In genomic region chr19:41206926-41207750, GRCh38 we compare ENCODE assay signal across 13 cellular contexts. TPM values are rescaled to one million over a fixed set of nuclear protein-coding genes. Genes with fewer than 3 reads are reported as not detected.
DNase-seq lines count a peak whose midpoint lies in the region; ATAC-seq and TF ChIP-seq lines count a peak whose summit lies in the region.
"Had no signal": no experiment of that assay in that cellular context is flagged by ENCODE, and none has a peak within 500 bp of the region (broad histone marks: within the 10 kb centered on the region; RNA-seq: fewer than 3 reads in every experiment).

No MANE protein-coding gene starts in this region.

- no peaks in the 10 kb centered on the region for H3K27me3 ChIP-seq in upper lobe of left lung
- no peaks in the 10 kb centered on the region for H3K27me3 ChIP-seq in CD4-positive, alpha-beta memory T cell (ENCODE audit: insufficient read depth, low read length)
- no peaks in the 10 kb centered on the region for H3K27me3 ChIP-seq in prostate gland (replicated peaks; ENCODE audit: insufficient read depth)

- H3K4me3 ChIP-seq in upper lobe of left lung, result no peak overlapping the region
- H3K4me3 ChIP-seq in CD4-positive, alpha-beta memory T cell (ENCODE audit: low read length in 2 of 2), result no peak overlapping the region
- H3K4me3 ChIP-seq in prostate gland, result no peak overlapping the region
- H3K4me3 ChIP-seq: HAP-1 had no signal

- intact Hi-C loops in CD4-positive, alpha-beta memory T cell (cut with micrococcal nuclease), result no loop called here
- intact Hi-C loops in prostate gland (cut with DNase I), result no loop called here

- TF ChIP-seq POLR2A in upper lobe of left lung (IDR thresholded peaks at IDR 0.05) (no peak), prostate gland (IDR thresholded peaks at IDR 0.05) (no peak)

- H3K27ac Mint-ChIP-seq in T-helper 17 cell (peak overlapping the region; percentile 62), neural crest cell (ENCODE audit: unreplicated experiment) (peak overlapping the region; percentile 37)
- peak overlapping the region in 2 of 7 donors; percentile 76 to 78 for H3K27ac Mint-ChIP-seq in CD4-positive, alpha-beta memory T cell
- H3K27ac Mint-ChIP-seq: activated T-helper 2 cell treated with anti-CD3 and anti-CD28 coated beads, Interferon-gamma antibody, Interleukin-2, Interleukin-4, amounts not matched to agents 10 μg/mL and 5 μg/mL and 100 μg/mL, durations not matched to agents 14 hours and 24 hours and 36 hours had no signal

- TF ChIP-seq EP300 in upper lobe of left lung (IDR thresholded peaks at IDR 0.05), result no peak

- H3K4me1 Mint-ChIP-seq in T-helper 17 cell, result peaks cover 12% of the 10 kb centered on the region
- peaks cover 3% of the 10 kb centered on the region for H3K4me1 Mint-ChIP-seq in neural crest cell
- H3K4me1 Mint-ChIP-seq in CD4-positive, alpha-beta memory T cell, result peaks cover 3 to 11% (median 9%) of the 10 kb centered on the region in 4 donors

- H3K4me3 Mint-ChIP-seq in T-helper 17 cell, result no peak overlapping the region
- H3K4me3 Mint-ChIP-seq in neural crest cell, result no peak overlapping the region
- H3K4me3 Mint-ChIP-seq in CD4-positive, alpha-beta memory T cell, result no peak overlapping the region

- POLR2A ChIA-PET in CD4-positive, alpha-beta memory T cell (lab: Charles Lee; ENCODE audit: partially characterized antibody), result interaction anchor here (1.6 to 5.7 kb wide), 3 partner anchors 56 to 100 kb away, joined by 8 to 108 read pairs (median 99); partner anchors contain the start of genes CCDC97 and HNRNPUL1

- ATAC-seq in T-helper 17 cell, result no peak
- ATAC-seq in upper lobe of left lung (ENCODE audit: low FRiP score in 2 of 2), result peak; percentile 65 to 88
- ATAC-seq in GM19463 (IDR thresholded peaks at IDR 0.05; ENCODE audit: unreplicated experiment), result no peak

- CTCF ChIA-PET in CD4-positive, alpha-beta memory T cell (lab: Charles Lee; ENCODE audit: partially characterized antibody), result interaction anchor here (0.7 to 9.2 kb wide), 6 partner anchors 22 to 149 kb away, joined by 3 to 103 read pairs (median 4); partner anchors contain the start of genes CCDC97 and HNRNPUL1

- no peaks in the 10 kb centered on the region for H3K9me3 ChIP-seq in T-helper 17 cell (ENCODE audit: control insufficient read depth, low read length, poor library complexity, severe bottlenecking)
- H3K9me3 ChIP-seq in upper lobe of left lung, result no peaks in the 10 kb centered on the region
- H3K9me3 ChIP-seq in CD4-positive, alpha-beta memory T cell (ENCODE audit: control insufficient read depth in 1 of 2, low read length in 2 of 2), result no peaks in the 10 kb centered on the region
- H3K9me3 ChIP-seq in prostate gland, result no peaks in the 10 kb centered on the region
- H3K9me3 ChIP-seq: HAP-1 had no signal

- H3K27ac ChIP-seq in upper lobe of left lung, result peak overlapping the region in 3 of 4 donors; percentile 53 to 68 (median 64)
- no peak overlapping the region for H3K27ac ChIP-seq in CD4-positive, alpha-beta memory T cell (ENCODE audit: low read depth, low read length)
- H3K27ac ChIP-seq in prostate gland, result no peak overlapping the region

- 73 to 80% methylated on average over 25 to 26 of the region's 26 CpGs for WGBS in upper lobe of left lung, 2 donors
- WGBS in prostate gland, result 70% methylated on average over 25 of the region's 26 CpGs

- no peak for TF ChIP-seq CTCF in neural crest cell (conservative IDR thresholded peaks at IDR 0.05)
- TF ChIP-seq CTCF in upper lobe of left lung (IDR thresholded peaks at IDR 0.05), result no peak
- TF ChIP-seq CTCF in prostate gland (IDR thresholded peaks at IDR 0.05), result no peak

- H3K27me3 Mint-ChIP-seq in T-helper 17 cell (no peaks in the 10 kb centered on the region), neural crest cell (ENCODE audit: low read depth) (peaks cover 3% of the 10 kb centered on the region)
- peaks cover 0 to 3% of the 10 kb centered on the region in 2 donors for H3K27me3 Mint-ChIP-seq in CD4-positive, alpha-beta memory T cell

- H3K36me3 ChIP-seq in upper lobe of left lung (peaks cover 0 to 10% (median 0%) of the 10 kb centered on the region in 4 donors), prostate gland (no peaks in the 10 kb centered on the region)
- H3K36me3 ChIP-seq in CD4-positive, alpha-beta memory T cell (ENCODE audit: insufficient read depth, low read length), result no peaks in the 10 kb centered on the region

- H3K36me3 Mint-ChIP-seq in T-helper 17 cell (ENCODE audit: low read depth) (no peaks in the 10 kb centered on the region), neural crest cell (ENCODE audit: low read depth) (no peaks in the 10 kb centered on the region)
- H3K36me3 Mint-ChIP-seq in CD4-positive, alpha-beta memory T cell, result no peaks in the 10 kb centered on the region

- no peaks in the 10 kb centered on the region for H3K4me1 ChIP-seq in upper lobe of left lung
- no peaks in the 10 kb centered on the region for H3K4me1 ChIP-seq in CD4-positive, alpha-beta memory T cell (ENCODE audit: insufficient read depth, low read length)
- H3K4me1 ChIP-seq in prostate gland (replicated peaks), result no peaks in the 10 kb centered on the region
- H3K4me1 ChIP-seq: HAP-1 had no signal

- no peak for DNase-seq in T-helper 17 cell
- DNase-seq in fibroblast of peridontal ligament (ENCODE audit: extremely low read depth), result peak; percentile 44
- no peak for DNase-seq in neural crest cell (ENCODE audit: low read depth, low spot score)
- DNase-seq in upper lobe of left lung, result peak in 1 of 2 donors; percentile 36
- no peak for DNase-seq in mesenteric fat pad (ENCODE audit: low spot score)
- DNase-seq in CD4-positive, alpha-beta memory T cell, result no peak
- DNase-seq in prostate gland (ENCODE audit: low spot score), result no peak
- DNase-seq: activated CD4-positive, alpha-beta T cell treated with anti-CD3 and anti-CD28 coated beads for 1 hour; NCI-H187 had no signal

- H3K9me3 Mint-ChIP-seq in neural crest cell, result no peaks in the 10 kb centered on the region
- H3K9me3 Mint-ChIP-seq in CD4-positive, alpha-beta memory T cell, result no peaks in the 10 kb centered on the region
- H3K9me3 Mint-ChIP-seq: activated T-helper 2 cell treated with anti-CD3 and anti-CD28 coated beads, Interferon-gamma antibody, Interleukin-2, Interleukin-4, amounts not matched to agents 10 μg/mL and 5 μg/mL and 100 μg/mL, durations not matched to agents 14 hours and 24 hours and 36 hours had no signal

RNA-seq across cellular contexts. Expression of gene AXL, which starts 11.9 kb away (rescaled TPM):
- total RNA-seq in T-helper 17 cell (under 1 TPM; 0.22 to 0.44 TPM), neural crest cell (6.4 and 6.8 TPM in 2 replicates), upper lobe of left lung (10 to 100 TPM; 28.4 to 96.9 (median 71.7) TPM), mesenteric fat pad (61.1 TPM), prostate gland (100 to 1,000 TPM in 1 of 2 donors, 10 to 100 TPM in 1; 26.1 to 168 TPM)
- under 1 TPM in 1 of 2 experiments, not detected in 1; 0.32 TPM for total RNA-seq in CD4-positive, alpha-beta memory T cell
- polyA plus RNA-seq in CD4-positive, alpha-beta memory T cell, result under 1 TPM; 0.10 to 0.29 TPM

RNA-seq across cellular contexts. Expression of gene CYP2S1, which starts 14.1 kb away (rescaled TPM):
- total RNA-seq in T-helper 17 cell (1 to 10 TPM in 1 of 2 donors, under 1 TPM in 1; 0.75 to 1.1 TPM), neural crest cell (0.39 TPM in 1 of 2 replicates, not detected in the other), upper lobe of left lung (10 to 100 TPM in 4 of 6 donors, 1 to 10 TPM in 2; 5.2 to 40.6 (median 20.1) TPM), mesenteric fat pad (2.2 TPM), prostate gland (1 to 10 TPM; 1.1 to 4.2 TPM)
- total RNA-seq in CD4-positive, alpha-beta memory T cell, result under 1 TPM; 0.15 to 0.28 TPM
- polyA plus RNA-seq in CD4-positive, alpha-beta memory T cell, result not detected
- total RNA-seq: SK-MEL-5 had no signal

RNA-seq across cellular contexts. Expression of gene HNRNPUL1, which starts 57.0 kb away (rescaled TPM):
- 100 to 1,000 TPM; 316 to 329 TPM for total RNA-seq in T-helper 17 cell
- 306 and 320 TPM in 2 replicates for total RNA-seq in neural crest cell
- 100 to 1,000 TPM; 152 to 351 (median 211) TPM for total RNA-seq in upper lobe of left lung
- 143 TPM for total RNA-seq in mesenteric fat pad
- total RNA-seq in CD4-positive, alpha-beta memory T cell, result 100 to 1,000 TPM; 300 TPM
- 100 to 1,000 TPM in 1 of 2 donors, 10 to 100 TPM in 1; 37.8 to 110 TPM for polyA plus RNA-seq in CD4-positive, alpha-beta memory T cell
- 100 to 1,000 TPM; 133 to 183 TPM for total RNA-seq in prostate gland

Comparison
In these comparisons a context has a peak if more than half of its experiments do, and no peak if none do; other contexts are left out.
1. ATAC-seq: peak in upper lobe of left lung (2 of 2); none in T-helper 17 cell (single experiment) and GM19463 (single experiment).
2. H3K27ac ChIP-seq: peak in upper lobe of left lung (3 of 4); none in CD4-positive, alpha-beta memory T cell (single experiment) and prostate gland (0 of 2).